34 cellular contexts compared by ENCODE assay signal in genomic region chr20:41217422-41217821, GRCh38.
"Had no signal": no experiment of that assay in that cellular context is flagged by ENCODE, and none has a peak within 500 bp of the region (broad histone marks: within the 10 kb centered on the region; RNA-seq: fewer than 3 reads in every experiment).

No MANE protein-coding gene starts in this region.

- H3K27me3 Mint-ChIP-seq: activated CD4-positive, alpha-beta T cell treated with anti-CD3 and anti-CD28 coated beads, Interleukin-2, amount 10 ng/mL, durations not matched to agents 24 days and 14 days; activated CD8-positive, alpha-beta T cell treated with anti-CD3 and anti-CD28 coated beads for 36 hours; activated naive CD4-positive, alpha-beta T cell treated with anti-CD3 and anti-CD28 coated beads, Interleukin-2, amount 50 U/mL, for 24 hours; activated T-cell treated with anti-CD3 and anti-CD28 coated beads, Interleukin-2, amount 50 U/mL, for 24 hours had no signal

- H3K4me1 ChIP-seq: Peyer's patch had no signal

- H3K9me3 ChIP-seq: MG63, Peyer's patch, SJSA1, SK-N-SH had no signal

- H3K4me2 ChIP-seq: SK-N-SH had no signal

- H3K4me3 ChIP-seq: cardiac muscle cell, MG63, Peyer's patch, SJSA1 had no signal

- FAIRE-seq: TTC549 had no signal

- H3K36me3 Mint-ChIP-seq: activated naive CD4-positive, alpha-beta T cell treated with anti-CD3 and anti-CD28 coated beads, Interleukin-2, amount 50 U/mL, for 24 hours had no signal

- H3K4me1 Mint-ChIP-seq: activated CD4-positive, alpha-beta T cell treated with anti-CD3 and anti-CD28 coated beads, Interleukin-2, amount 10 ng/mL, durations not matched to agents 24 days and 14 days; activated naive CD4-positive, alpha-beta T cell treated with anti-CD3 and anti-CD28 coated beads, Interleukin-2, amount 50 U/mL, for 24 hours had no signal

- H3K9me3 Mint-ChIP-seq: activated CD4-positive, alpha-beta T cell treated with anti-CD3 and anti-CD28 coated beads, Interleukin-2, amount 10 ng/mL, durations not matched to agents 24 days and 14 days; activated CD8-positive, alpha-beta T cell treated with anti-CD3 and anti-CD28 coated beads for 36 hours; activated naive CD4-positive, alpha-beta T cell treated with anti-CD3 and anti-CD28 coated beads, Interleukin-2, amount 50 U/mL, for 24 hours; activated T-cell treated with anti-CD3 and anti-CD28 coated beads, Interleukin-2, amount 50 U/mL, for 24 hours; activated T-helper 2 cell treated with anti-CD3 and anti-CD28 coated beads, Interferon-gamma antibody, Interleukin-2, Interleukin-4, amounts not matched to agents 10 μg/mL and 5 μg/mL and 100 μg/mL, durations not matched to agents 14 hours and 24 hours and 36 hours; T-helper 1 cell treated with Interleukin-12 subunit alpha and Interleukin-12 subunit beta and Interleukin-4 antibody, amounts not matched to agents 30 μg/mL and 1 μg/mL, for 36 hours; T-helper 2 cell treated with Interferon-gamma antibody and Interleukin-4, amounts not matched to agents 5 μg/mL and 100 μg/mL, for 36 hours had no signal

- H3K9ac ChIP-seq: SK-N-SH had no signal

- ATAC-seq: activated CD8-positive, alpha-beta T cell treated with anti-CD3 and anti-CD28 coated beads for 36 hours; PC-3 had no signal

- DNase-seq: activated CD4-positive, alpha-beta T cell treated with anti-CD3 and anti-CD28 coated beads, Interleukin-2, amount 10 ng/mL, durations not matched to agents 24 days and 14 days; activated CD4-positive, alpha-beta T cell treated with anti-CD3 and anti-CD28 coated beads, Interleukin-2, amount 50 U/mL, for 4 hours; activated CD8-positive, alpha-beta T cell treated with anti-CD3 and anti-CD28 coated beads for 36 hours; activated gamma-delta T cell; activated naive CD4-positive, alpha-beta T cell treated with Interleukin-2 at 50 U/mL for 16 hours; activated T-cell treated with anti-CD3 and anti-CD28 coated beads, Interleukin-2, amount 50 U/mL, for 24 hours; aorta; brain microvascular endothelial cell; Kasumi-1; KG1; MG63; MV-4-11; NCI-H1092; NCI-H1436 treated with DMSO at 0.1 percent for 48 hours; NCI-H1694 treated with DMSO at 0.1 percent for 48 hours; NCI-H2029; NCI-H2107; NCI-H2171; NCI-H510A; NCI-H526; NCI-H748 treated with DMSO at 0.1 percent for 48 hours; NK-92 treated with Interleukin-12 subunit alpha and Interleukin-12 subunit beta, amount 100 ng/mL, for 24 hours; PC-3; Peyer's patch; RPMI8226; SHP77 treated with DMSO at 0.1 percent for 48 hours; SK-N-SH had no signal

- H3K4me3 Mint-ChIP-seq: activated CD4-positive, alpha-beta T cell treated with anti-CD3 and anti-CD28 coated beads, Interleukin-2, amount 10 ng/mL, durations not matched to agents 24 days and 14 days; activated CD8-positive, alpha-beta T cell treated with anti-CD3 and anti-CD28 coated beads for 36 hours; activated naive CD4-positive, alpha-beta T cell treated with anti-CD3 and anti-CD28 coated beads, Interleukin-2, amount 50 U/mL, for 24 hours; activated T-cell treated with anti-CD3 and anti-CD28 coated beads, Interleukin-2, amount 50 U/mL, for 24 hours; T-helper 1 cell treated with Interleukin-12 subunit alpha and Interleukin-12 subunit beta and Interleukin-4 antibody, amounts not matched to agents 30 μg/mL and 1 μg/mL, for 36 hours; T-helper 2 cell treated with Interferon-gamma antibody and Interleukin-4, amounts not matched to agents 5 μg/mL and 100 μg/mL, for 36 hours had no signal

- H3K36me3 ChIP-seq: brain microvascular endothelial cell, cardiac muscle cell, MG63, Peyer's patch, SJSA1 had no signal

- H3K27ac ChIP-seq: brain microvascular endothelial cell, cardiac muscle cell, Peyer's patch, SJSA1 had no signal

- H3K27me3 ChIP-seq: brain microvascular endothelial cell, cardiac muscle cell, MG63, Peyer's patch, SJSA1 had no signal

- H3K27ac Mint-ChIP-seq: activated CD4-positive, alpha-beta T cell treated with anti-CD3 and anti-CD28 coated beads, Interleukin-2, amount 10 ng/mL, durations not matched to agents 24 days and 14 days; activated CD8-positive, alpha-beta T cell treated with anti-CD3 and anti-CD28 coated beads for 36 hours; activated naive CD4-positive, alpha-beta T cell treated with anti-CD3 and anti-CD28 coated beads, Interleukin-2, amount 50 U/mL, for 24 hours; activated T-cell treated with anti-CD3 and anti-CD28 coated beads, Interleukin-2, amount 50 U/mL, for 24 hours; activated T-helper 2 cell treated with anti-CD3 and anti-CD28 coated beads, Interferon-gamma antibody, Interleukin-2, Interleukin-4, amounts not matched to agents 10 μg/mL and 5 μg/mL and 100 μg/mL, durations not matched to agents 14 hours and 24 hours and 36 hours; T-helper 1 cell treated with Interleukin-12 subunit alpha and Interleukin-12 subunit beta and Interleukin-4 antibody, amounts not matched to agents 30 μg/mL and 1 μg/mL, for 36 hours; T-helper 2 cell treated with Interferon-gamma antibody and Interleukin-4, amounts not matched to agents 5 μg/mL and 100 μg/mL, for 36 hours had no signal
